In genomic region chr5:8386889-8387288, GRCh38 we compare ENCODE assay signal across 18 cellular contexts.
"Had no signal": no experiment of that assay in that cellular context is flagged by ENCODE, and none has a peak within 500 bp of the region (broad histone marks: within the 10 kb centered on the region; RNA-seq: fewer than 3 reads in every experiment).

No MANE protein-coding gene starts in this region.

- H3K27ac ChIP-seq: coronary artery, esophagus muscularis mucosa, gastroesophageal sphincter, pancreas had no signal

- ATAC-seq: gastroesophageal sphincter; left colon; left ventricle myocardium superior; natural killer cell treated with Interleukin-12 subunit alpha and Interleukin-12 subunit beta and Interleukin-15 and Interleukin-18, amount 100 ng/mL, for 72 hours; pancreas; right cardiac atrium had no signal

- H3K9me3 ChIP-seq: esophagus muscularis mucosa, gastroesophageal sphincter, pancreas had no signal

- H3K4me1 ChIP-seq: esophagus muscularis mucosa, gastroesophageal sphincter, pancreas had no signal

- H3K27me3 ChIP-seq: esophagus muscularis mucosa, gastroesophageal sphincter, pancreas had no signal

- H3K36me3 ChIP-seq: esophagus muscularis mucosa, gastroesophageal sphincter, pancreas had no signal

- H3K4me3 ChIP-seq: coronary artery, esophagus muscularis mucosa, gastroesophageal sphincter, lung, pancreas had no signal

- DNase-seq: effector CD4-positive, alpha-beta T cell; glutamatergic neuron; kidney; left colon; left ventricle myocardium superior; mesenchymal stem cell; midbrain; occipital lobe; pancreas; right cardiac atrium; small intestine; stimulated activated CD4-positive, alpha-beta T cell treated with anti-CD3 and anti-CD28 coated beads, Interleukin-12 subunit alpha, Interleukin-12 subunit beta, amount 100 ng/mL, for 4 hours; stimulated activated naive CD4-positive, alpha-beta T cell treated with Interleukin-2 at 50 U/mL for 16 hours had no signal
